Comparison of ENCODE assay signal across 21 cellular contexts in the genomic region with DNA sequence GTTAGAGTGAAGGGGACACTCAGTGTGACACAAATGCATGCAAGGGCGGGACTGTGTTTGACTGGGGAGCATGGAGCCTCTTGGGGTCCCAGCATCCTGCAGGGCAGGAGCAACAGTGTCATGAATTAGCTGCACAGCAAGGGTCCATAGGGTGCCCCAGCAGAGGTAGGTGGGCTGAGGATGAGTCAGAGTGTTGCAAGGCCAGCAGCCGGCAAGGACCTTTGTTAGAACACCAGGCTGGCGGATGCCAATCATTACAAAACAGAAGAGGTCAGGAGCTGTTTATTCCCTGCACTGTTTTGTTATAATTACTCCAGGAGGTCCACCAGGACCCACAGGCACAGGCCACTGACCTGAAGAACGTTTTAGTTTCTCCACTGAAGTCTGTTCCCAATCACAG.
DNase-seq lines count a peak whose midpoint lies in the region; ATAC-seq and TF ChIP-seq lines count a peak whose summit lies in the region.
"Had no signal": no experiment of that assay in that cellular context is flagged by ENCODE, and none has a peak within 500 bp of the region (broad histone marks: within the 10 kb centered on the region; RNA-seq: fewer than 3 reads in every experiment).

No MANE protein-coding gene starts in this region.

- no peak for ATAC-seq in left lung
- ATAC-seq: GM23338 had no signal

- no peak overlapping the region for H2BK5ac ChIP-seq in neuronal stem cell (ENCODE audit: low read length)

- peak overlapping the region; percentile 34 for H3K18ac ChIP-seq in neuronal stem cell (ENCODE audit: low read length)

- POLR2A ChIA-PET in HEK293 (lab: Yijun Ruan, JAX): no interaction called here

- no peak overlapping the region for H3K4ac ChIP-seq in neuronal stem cell (ENCODE audit: low read length)

- no peak overlapping the region for H3K4me2 ChIP-seq in neuronal stem cell (ENCODE audit: insufficient read depth, low read length, poor library complexity, severe bottlenecking)
- H3K4me2 ChIP-seq: GM23338 had no signal

- H3K79me1 ChIP-seq in neuronal stem cell (ENCODE audit: low read depth, low read length): no peaks in the 10 kb centered on the region

- H3K27ac ChIP-seq in HEK293 (ENCODE audit: extremely low read depth, low read depth, low read length) (no peak overlapping the region), liver (ENCODE audit: low read depth in 1 of 2, low read length in 2 of 2) (peak overlapping the region; percentile 21 to 46), neuronal stem cell (replicated peaks; ENCODE audit: low read length) (no peak overlapping the region), left lung (no peak overlapping the region)
- H3K27ac ChIP-seq: HL-60 had no signal

- peak; percentile 26 for DNase-seq in brain pericyte (ENCODE audit: low read depth, low spot score)
- no peak for DNase-seq in neuronal stem cell (ENCODE audit: low spot score)
- DNase-seq in NCI-H748 (lab: John Stamatoyannopoulos, UW; ENCODE audit: unreplicated experiment): no peak
- no peak for DNase-seq in cerebellar nuclear complex (lab: John Stamatoyannopoulos, UW)
- DNase-seq in left lung: no peak
- DNase-seq: ACHN; BE2C; C1 segment of cervical spinal cord; CD4-positive, CD25-positive, alpha-beta regulatory T cell; CD8-positive, alpha-beta memory T cell; COR-L47; DMS 273 treated with DMSO at 0.1 percent for 48 hours; DMS53; DND-41; EL; HCEC 1CT; HFFc6 had no signal

- no peaks in the 10 kb centered on the region for H3K9me3 ChIP-seq in HEK293 (ENCODE audit: control insufficient read depth, insufficient read depth, low read depth, low read length)
- no peaks in the 10 kb centered on the region for H3K9me3 ChIP-seq in liver (ENCODE audit: control insufficient read depth in 4 of 4, low read length in 3 of 4)
- H3K9me3 ChIP-seq in neuronal stem cell (replicated peaks in 1 of 2; ENCODE audit: control insufficient read depth in 2 of 2, insufficient read depth in 1 of 2, low read depth in 1 of 2, low read length in 2 of 2): no peaks in the 10 kb centered on the region
- no peaks in the 10 kb centered on the region for H3K9me3 ChIP-seq in left lung
- H3K9me3 ChIP-seq: BE2C had no signal

- no peaks in the 10 kb centered on the region for H3K27me3 ChIP-seq in liver (ENCODE audit: control insufficient read depth in 4 of 4, insufficient read depth in 4 of 4, low read length in 3 of 4)
- H3K27me3 ChIP-seq in neuronal stem cell (ENCODE audit: control insufficient read depth in 3 of 3, insufficient read depth in 3 of 3, low read depth in 1 of 3, low read length in 3 of 3): no peaks in the 10 kb centered on the region
- H3K27me3 ChIP-seq in left lung: no peaks in the 10 kb centered on the region
- H3K27me3 ChIP-seq: BE2C had no signal

- H3K9ac ChIP-seq in liver (ENCODE audit: low read depth in 1 of 2, low read length in 2 of 2) (no peak overlapping the region), neuronal stem cell (ENCODE audit: low read depth, low read length, poor library complexity) (no peak overlapping the region)

- no peak overlapping the region for H2AFZ ChIP-seq in neuronal stem cell (ENCODE audit: low read length)
- H2AFZ ChIP-seq: GM23338 had no signal

- H3K4me1 ChIP-seq in HEK293 (ENCODE audit: control insufficient read depth, insufficient read depth, low read length) (no peaks in the 10 kb centered on the region), liver (ENCODE audit: control insufficient read depth in 4 of 4, insufficient read depth in 4 of 4, low read length in 3 of 4) (peaks cover 5 to 16% (median 12%) of the 10 kb centered on the region in 4 donors), neuronal stem cell (ENCODE audit: control insufficient read depth in 2 of 2, insufficient read depth in 1 of 2, low read depth in 1 of 2, low read length in 2 of 2) (peaks cover 0 to 10% of the 10 kb centered on the region in 2 donors), left lung (no peaks in the 10 kb centered on the region)

- H3K4me3 ChIP-seq in HEK293 (ENCODE audit: low read depth, low read length) (no peak overlapping the region), liver (ENCODE audit: low read depth in 1 of 3, low read length in 3 of 3) (no peak overlapping the region), neuronal stem cell (ENCODE audit: low read length in 2 of 2) (no peak overlapping the region), left lung (no peak overlapping the region)
- H3K4me3 ChIP-seq: GM23338 had no signal

- H3K23ac ChIP-seq in neuronal stem cell (ENCODE audit: low read depth, low read length, poor library complexity): no peak overlapping the region

- no peak overlapping the region for H2AK5ac ChIP-seq in neuronal stem cell (ENCODE audit: low read depth, low read length)

- CTCF ChIA-PET in HEK293 (lab: Yijun Ruan, JAX): interaction anchor here (0.6 kb wide), 1 partner anchor 1295 kb away, joined by 3 read pairs; no protein-coding TSS in a partner anchor

- H2BK120ac ChIP-seq in neuronal stem cell (ENCODE audit: low read depth, low read length): no peak overlapping the region

- intact Hi-C loops in left lung (cut with DNase I): no loop called here

- H4K8ac ChIP-seq in neuronal stem cell (ENCODE audit: low read depth, low read length): no peak overlapping the region

- no peak overlapping the region for H2BK12ac ChIP-seq in neuronal stem cell (ENCODE audit: low read length)

- peak in 1 of 2 donors; percentile 11 for TF ChIP-seq RAD21 in liver (IDR thresholded peaks at IDR 0.05)

- no peak overlapping the region for H2BK15ac ChIP-seq in neuronal stem cell (ENCODE audit: low read length)

- WGBS in liver: 46% methylated on average over 4 of the region's 4 CpGs
- no CpG with 5 or more reads among the region's 4 CpGs for WGBS in neuronal stem cell (ENCODE audit: extremely low coverage in 2 of 2, insufficient read length in 2 of 2, insufficient replicate concordance in 1 of 2), 2 donors

- H3K36me3 ChIP-seq in HEK293 (ENCODE audit: control insufficient read depth in 2 of 2, insufficient read depth in 1 of 2, low read length in 2 of 2) (no peaks in the 10 kb centered on the region), liver (ENCODE audit: control insufficient read depth in 4 of 4, insufficient read depth in 3 of 4, low read depth in 1 of 4, low read length in 3 of 4) (no peaks in the 10 kb centered on the region), neuronal stem cell (replicated peaks in 1 of 2; ENCODE audit: control insufficient read depth in 2 of 2, insufficient read depth in 2 of 2, low read length in 2 of 2) (no peaks in the 10 kb centered on the region), left lung (no peaks in the 10 kb centered on the region)
- H3K36me3 ChIP-seq: BE2C had no signal

- TF ChIP-seq CTCF in HEK293 (tag by site-specific recombination; IDR thresholded peaks at IDR 0.05) (no peak), liver (IDR thresholded peaks at IDR 0.05; ENCODE audit: low read depth, low read length, missing input control) (no peak), left lung (IDR thresholded peaks at IDR 0.05) (no peak)

- H4K91ac ChIP-seq in neuronal stem cell (ENCODE audit: low read depth, low read length, poor library complexity): peak overlapping the region; percentile 35

- no peak overlapping the region for H3K14ac ChIP-seq in neuronal stem cell (ENCODE audit: low read length)

TF ChIP-seq in HEK293, 187 proteins besides CTCF, POLR2A, EP300 and RAD21:
- TF ChIP-seq ZNF350 (tag by site-specific recombination; IDR thresholded peaks at IDR 0.05) (no peak), RBAK (tag by site-specific recombination; IDR thresholded peaks at IDR 0.05) (no peak), ZIC2 (tag by site-specific recombination; IDR thresholded peaks at IDR 0.05) (peak; percentile 47; the same call in 1 of the 2 replicates), ZNF398 (tag by site-specific recombination; IDR thresholded peaks at IDR 0.05) (no peak), ZNF791 (tag by site-specific recombination; IDR thresholded peaks at IDR 0.05) (no peak)
TF ChIP-seq in HEK293: peak in this region for 1.

TF ChIP-seq in liver, 16 proteins besides CTCF, POLR2A, EP300 and RAD21:
- TF ChIP-seq YY1 (IDR thresholded peaks at IDR 0.05) (no peak), TAF1 (conservative IDR thresholded peaks at IDR 0.05) (no peak), HNF4A (conservative IDR thresholded peaks at IDR 0.05) (peak in 1 of 2 donors; percentile 14), JUND (IDR thresholded peaks at IDR 0.05) (peak; percentile 24 to 56)
- TF ChIP-seq, protein P1, sequence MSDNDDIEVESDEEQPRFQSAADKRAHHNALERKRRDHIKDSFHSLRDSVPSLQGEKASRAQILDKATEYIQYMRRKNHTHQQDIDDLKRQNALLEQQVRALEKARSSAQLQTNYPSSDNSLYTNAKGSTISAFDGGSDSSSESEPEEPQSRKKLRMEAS (IDR thresholded peaks at IDR 0.05): no peak
- TF ChIP-seq, protein P2, sequence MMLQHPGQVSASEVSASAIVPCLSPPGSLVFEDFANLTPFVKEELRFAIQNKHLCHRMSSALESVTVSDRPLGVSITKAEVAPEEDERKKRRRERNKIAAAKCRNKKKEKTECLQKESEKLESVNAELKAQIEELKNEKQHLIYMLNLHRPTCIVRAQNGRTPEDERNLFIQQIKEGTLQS (IDR thresholded peaks at IDR 0.05): peak; percentile 49

Comparison
In these comparisons a context has a peak if more than half of its experiments do, and no peak if none do; other contexts are left out.
1. H3K27ac ChIP-seq: peak in liver (2 of 2); none in HEK293 (single experiment), neuronal stem cell (single experiment) and left lung (0 of 2).